ENCODE assay signal across 13 cellular contexts in genomic region chr2:192151848-192152247, GRCh38. TPM values are rescaled to one million over a fixed set of nuclear protein-coding genes. Genes with fewer than 3 reads are reported as not detected.
DNase-seq lines count a peak whose midpoint lies in the region; ATAC-seq and TF ChIP-seq lines count a peak whose summit lies in the region.
"Had no signal": no experiment of that assay in that cellular context is flagged by ENCODE, and none has a peak within 500 bp of the region (broad histone marks: within the 10 kb centered on the region; RNA-seq: fewer than 3 reads in every experiment).

No MANE protein-coding gene starts in this region.

- peaks cover 18 to 39% of the 10 kb centered on the region in 2 donors for H3K4me1 ChIP-seq in thyroid gland

- no peak for TF ChIP-seq CTCF in foreskin fibroblast (IDR thresholded peaks at IDR 0.05; ENCODE audit: low read depth, low read length)
- TF ChIP-seq CTCF in HFFc6 (IDR thresholded peaks at IDR 0.05), result no peak
- no peak for TF ChIP-seq CTCF in thyroid gland (IDR thresholded peaks at IDR 0.05)

- H3K27ac Mint-ChIP-seq in HFFc6, result no peak overlapping the region
- H3K27ac Mint-ChIP-seq: dendritic cell treated with granulocyte-macrophage colony-stimulating factor and Interleukin-4, amounts not matched to agents 40 ng/mL and 50 ng/mL, for 4 days; T-helper 2 cell treated with Interferon-gamma antibody and Interleukin-4, amounts not matched to agents 5 μg/mL and 100 μg/mL, for 36 hours had no signal

- no peaks in the 10 kb centered on the region for H3K27me3 Mint-ChIP-seq in HFFc6 (ENCODE audit: insufficient read depth)
- H3K27me3 Mint-ChIP-seq: dendritic cell treated with granulocyte-macrophage colony-stimulating factor and Interleukin-4, amounts not matched to agents 40 ng/mL and 50 ng/mL, for 4 days had no signal

- H3K27ac ChIP-seq in thyroid gland, result no peak overlapping the region

- no peaks in the 10 kb centered on the region for H3K9me3 Mint-ChIP-seq in HFFc6
- H3K9me3 Mint-ChIP-seq: T-helper 2 cell treated with Interferon-gamma antibody and Interleukin-4, amounts not matched to agents 5 μg/mL and 100 μg/mL, for 36 hours had no signal

- peaks cover 33% of the 10 kb centered on the region for H3K4me1 Mint-ChIP-seq in HFFc6 (ENCODE audit: low read depth)

- H3K9me3 ChIP-seq in thyroid gland, result no peaks in the 10 kb centered on the region

- H3K27me3 ChIP-seq in thyroid gland, result no peaks in the 10 kb centered on the region

- H3K4me3 Mint-ChIP-seq in HFFc6, result no peak overlapping the region
- H3K4me3 Mint-ChIP-seq: dendritic cell treated with granulocyte-macrophage colony-stimulating factor and Interleukin-4, amounts not matched to agents 40 ng/mL and 50 ng/mL, for 4 days; T-helper 2 cell treated with Interferon-gamma antibody and Interleukin-4, amounts not matched to agents 5 μg/mL and 100 μg/mL, for 36 hours had no signal

- H3K4me3 ChIP-seq in foreskin fibroblast (ENCODE audit: low read depth in 1 of 2, low read length in 2 of 2) (no peak overlapping the region), thyroid gland (replicated peaks in 1 of 3) (no peak overlapping the region)

- no peaks in the 10 kb centered on the region for H3K36me3 Mint-ChIP-seq in HFFc6 (ENCODE audit: low read depth)

- H3K36me3 ChIP-seq in thyroid gland, result no peaks in the 10 kb centered on the region

- intact Hi-C loops in thyroid gland (cut with DNase I), result no loop called here

- WGBS in thyroid gland, 2 donors, result 39 to 47% methylated on average over 1 of the region's 1 CpG

- ATAC-seq in HG03432 (IDR thresholded peaks at IDR 0.05; ENCODE audit: unreplicated experiment), result peak; percentile 65
- ATAC-seq in HG03442 (IDR thresholded peaks at IDR 0.05; ENCODE audit: unreplicated experiment), result no peak

- no peak for TF ChIP-seq POLR2A in thyroid gland (IDR thresholded peaks at IDR 0.05)

- DNase-seq in DMS53 treated with DMSO at 0.1 percent for 48 hours (lab: John Stamatoyannopoulos, UW; ENCODE audit: unreplicated experiment), result peak; percentile 98
- DNase-seq in NCI-H524 (lab: John Stamatoyannopoulos, UW), result peak; percentile 64 to 73
- DNase-seq in foreskin fibroblast, result peak; percentile 61 to 81
- no peak for DNase-seq in HFFc6
- DNase-seq in thyroid gland, result no peak
- DNase-seq in HuH-7.5 (ENCODE audit: low spot score), result no peak
- DNase-seq: activated T-cell treated with anti-CD3 and anti-CD28 coated beads, Interleukin-2, amount 50 U/mL, for 1 hour; Calu3; posterior cingulate gyrus had no signal

RNA-seq across cellular contexts. Expression of gene TMEFF2, which starts 42.9 kb away (rescaled TPM):
- under 1 TPM in 3 of 6 experiments, not detected in 3; 0.18 to 0.25 (median 0.22) TPM for total RNA-seq in HFFc6 (2021; fragmentation: NEBNext Ultra II Directional; extraction: Animal tissue kit (Norgen Biotek cat#: 25700))
- under 1 TPM in 1 of 4 donors, not detected in 3; 0.11 TPM for total RNA-seq in thyroid gland
- total RNA-seq: Calu3 had no signal

Comparison
In these comparisons a context has a peak if more than half of its experiments do, and no peak if none do; other contexts are left out.
1. DNase-seq: peak in DMS53 treated with DMSO at 0.1 percent for 48 hours (single experiment), NCI-H524 (2 of 2) and foreskin fibroblast (2 of 2); none in HFFc6 (single experiment), thyroid gland (0 of 2) and HuH-7.5 (single experiment).